8 cellular contexts compared by ENCODE assay signal in genomic region chr2:95192891-95193290, GRCh38. TPM values are rescaled to one million over a fixed set of nuclear protein-coding genes. Genes with fewer than 3 reads are reported as not detected.
DNase-seq lines count a peak whose midpoint lies in the region; ATAC-seq and TF ChIP-seq lines count a peak whose summit lies in the region.
"Not testable (repeated sequence)": the region's sequence is repeated elsewhere in the genome, so short reads cannot be mapped to it uniquely, and the experiment has no call there.

No MANE protein-coding gene starts in this region.

- intact Hi-C loops in HCT116 (cut with micrococcal nuclease): not testable (repeated sequence)

- not testable (repeated sequence) for H3K4me2 ChIP-seq in HCT116 (ENCODE audit: low read length)

- peak; percentile 62 for TF ChIP-seq RAD21 in HCT116 (IDR thresholded peaks at IDR 0.05; ENCODE audit: low read depth)

- H3K27ac ChIP-seq in HCT116 (ENCODE audit: low read depth, low read length); RWPE2 (ENCODE audit: poor library complexity, severe bottlenecking); right atrium auricular region: not testable (repeated sequence)

- POLR2A ChIA-PET in HCT116 (lab: Charles Lee): not testable (repeated sequence)

- H3K27me3 ChIP-seq in HCT116 (ENCODE audit: insufficient read depth, low read length); RWPE2 (ENCODE audit: insufficient read depth, poor library complexity, severe bottlenecking); right atrium auricular region: not testable (repeated sequence)

- CTCF ChIA-PET in HCT116 (lab: Charles Lee): not testable (repeated sequence)

- H3K9me2 ChIP-seq in HCT116 (ENCODE audit: insufficient read depth): not testable (repeated sequence)

- ATAC-seq in HCT116; RWPE2 (ENCODE audit: low read depth); omental fat pad (ENCODE audit: low FRiP score): not testable (repeated sequence)

- H3K9ac ChIP-seq in HCT116 (ENCODE audit: low read length): not testable (repeated sequence)

- RAD21 ChIA-PET in HCT116 (lab: Charles Lee; ENCODE audit: low non-redundant PET in 1 of 2, low total read pairs in 2 of 2, uncharacterized antibody in 2 of 2, unreplicated experiment in 2 of 2): not testable (repeated sequence)

- H4K20me1 ChIP-seq in HCT116 (ENCODE audit: insufficient read depth): not testable (repeated sequence)

- H2AFZ ChIP-seq in HCT116 (ENCODE audit: low read depth, low read length, poor library complexity, severe bottlenecking): not testable (repeated sequence)

- not testable (repeated sequence) for H3K9me3 ChIP-seq in HCT116 (ENCODE audit: control insufficient read depth in 1 of 2, insufficient read depth in 1 of 2, low read depth in 1 of 2, low read length in 2 of 2); RWPE2 (ENCODE audit: severe bottlenecking); right atrium auricular region

- DNase-seq in AG09319 (ENCODE audit: extremely low read depth, low read depth); RWPE2 (ENCODE audit: low spot score): not testable (repeated sequence)
- DNase-seq in HCT116 (ENCODE audit: low read depth, low spot score) (peak; percentile 6), cardiac fibroblast (ENCODE audit: low read depth in 2 of 2) (peak; percentile 21 to 46), right atrium auricular region (ENCODE audit: low spot score) (peak; percentile 67), omental fat pad (ENCODE audit: low spot score) (peak; percentile 33)
- DNase-seq in activated CD8-positive, alpha-beta memory T cell treated with anti-CD3 and anti-CD28 coated beads, Interleukin-2, amount 50 U/mL, for 48 hours: peak; percentile 72
- DNase-seq in stimulated activated CD8-positive, alpha-beta memory T cell treated with anti-CD3 and anti-CD28 coated beads, Interleukin-15, amount 100 ng/mL, for 24 hours (ENCODE audit: low read depth): peak; percentile 13

- not testable (repeated sequence) for TF ChIP-seq POLR2A in HCT116 (IDR thresholded peaks at IDR 0.05; ENCODE audit: borderline replicate concordance, extremely low read depth, insufficient read depth, insufficient read length)

- H3K36me3 ChIP-seq in HCT116 (ENCODE audit: control insufficient read depth in 1 of 2, insufficient read depth in 2 of 2, low read length in 2 of 2); RWPE2 (ENCODE audit: low read depth); right atrium auricular region: not testable (repeated sequence)

- not testable (repeated sequence) for H3K79me2 ChIP-seq in HCT116 (ENCODE audit: insufficient read depth, low read length)

- not testable (repeated sequence) for H3K4me3 ChIP-seq in HCT116 (replicated peaks in 1 of 2; ENCODE audit: low read depth in 1 of 2, low read length in 2 of 2); RWPE2 (ENCODE audit: severe bottlenecking); cardiac fibroblast (replicated peaks in 1 of 2; ENCODE audit: low read depth in 2 of 2, low read length in 2 of 2); right atrium auricular region

- peak; percentile 47 for TF ChIP-seq CTCF in AG09319 (IDR thresholded peaks at IDR 0.05; ENCODE audit: low read depth, low read length)
- TF ChIP-seq CTCF in HCT116 (IDR thresholded peaks at IDR 0.05 in 2 of 3, conservative IDR thresholded peaks at IDR 0.05 in 1 of 3; ENCODE audit: borderline replicate concordance in 1 of 3, insufficient read depth in 1 of 3, low read depth in 2 of 3, low read length in 2 of 3): peak; percentile 22 to 54 (median 32); a peak in 4 of 6 replicates
- TF ChIP-seq CTCF in RWPE2 (IDR thresholded peaks at IDR 0.05; ENCODE audit: poor library complexity, severe bottlenecking): peak; percentile 71
- peak; percentile 55 for TF ChIP-seq CTCF in cardiac fibroblast (IDR thresholded peaks at IDR 0.05; ENCODE audit: low read depth, low read length)
- peak; percentile 59 to 67 for TF ChIP-seq CTCF in right atrium auricular region (IDR thresholded peaks at IDR 0.05)
- TF ChIP-seq CTCF in omental fat pad (IDR thresholded peaks at IDR 0.05): not testable (repeated sequence)

- not testable (repeated sequence) for BruUV-seq in HCT116 (replicated peaks; lab: Mats Ljungman, UMichigan)

- H3K4me1 ChIP-seq in HCT116 (ENCODE audit: control insufficient read depth in 1 of 2, insufficient read depth in 2 of 2, low read length in 2 of 2); RWPE2 (ENCODE audit: insufficient read depth, poor library complexity, severe bottlenecking); right atrium auricular region: not testable (repeated sequence)

TF ChIP-seq in HCT116, 20 proteins besides CTCF, POLR2A, EP300 and RAD21:
- TF ChIP-seq MAX (IDR thresholded peaks at IDR 0.05): 0 out of 2 replicates have a peak, but pooled peaks have one; percentile 23

RNA-seq across cellular contexts. Expression of gene ZNF892, which starts 14.4 kb away (rescaled TPM):
- 0.27 TPM for total RNA-seq in HCT116 (2021; ENCODE audit: unreplicated experiment)
- polyA plus RNA-seq in HCT116 (2012): 0.05 and 0.07 TPM in 2 replicates
- total RNA-seq in right atrium auricular region: 1 to 10 TPM; 2.2 to 3.2 TPM
- total RNA-seq in omental fat pad: 1 to 10 TPM; 2.9 to 7.9 (median 3.8) TPM

RNA-seq across cellular contexts. Expression of gene ZNF2, which starts 27.3 kb away (rescaled TPM):
- total RNA-seq in HCT116 (2021; ENCODE audit: unreplicated experiment) (3.4 TPM), right atrium auricular region (1 to 10 TPM; 3.5 to 3.7 TPM), omental fat pad (1 to 10 TPM; 2.1 to 7.4 (median 2.7) TPM)
- polyA plus RNA-seq in HCT116 (2012): 2.1 and 3.1 TPM in 2 replicates

RNA-seq across cellular contexts. Expression of gene ZNF514, which starts 33.2 kb away (rescaled TPM):
- total RNA-seq in HCT116 (2021; ENCODE audit: unreplicated experiment) (8.5 TPM), right atrium auricular region (1 to 10 TPM; 4.9 to 7.5 TPM), omental fat pad (10 to 100 TPM; 11.0 to 28.2 (median 11.4) TPM)
- 4.3 and 5.0 TPM in 2 replicates for polyA plus RNA-seq in HCT116 (2012)
